Comparison of ENCODE assay signal across 1 cellular context in genomic region chr22:36250292-36250960, GRCh38.
A peak's percentile ranks its signal among the peaks of the same experiment; 100 is the strongest.
TF ChIP-seq lines count a peak whose summit lies in the region.
"Not testable (repeated sequence)": the region's sequence is repeated elsewhere in the genome, so short reads cannot be mapped to it uniquely, and the experiment has no call there.

No MANE protein-coding gene starts in this region.

TF ChIP-seq in HepG2, 621 proteins besides CTCF, POLR2A, EP300 and RAD21 (continued from another document):
- TF ChIP-seq UBTF (CRISPR knock-in tag; IDR thresholded peaks at IDR 0.05) (0 out of 2 replicates have a peak, but pooled peaks have one; percentile 17), TBX2 (CRISPR knock-in tag; IDR thresholded peaks at IDR 0.05; ENCODE audit: borderline replicate concordance) (peak; percentile 77), TMF1 (CRISPR knock-in tag; IDR thresholded peaks at IDR 0.05; ENCODE audit: low read depth) (0 out of 2 replicates have a peak, but pooled peaks have one; percentile 29), ZBTB7B (CRISPR knock-in tag; IDR thresholded peaks at IDR 0.05) (peak; percentile 75; the same call in 1 of the 2 replicates), GATAD2A (CRISPR knock-in tag; IDR thresholded peaks at IDR 0.05) (peak; percentile 64; the same call in 1 of the 2 replicates), FOXP1 (CRISPR knock-in tag; IDR thresholded peaks at IDR 0.05) (peak; percentile 35; the same call in 1 of the 2 replicates), YEATS2 (CRISPR knock-in tag; IDR thresholded peaks at IDR 0.05; ENCODE audit: borderline replicate concordance) (0 out of 2 replicates have a peak, but pooled peaks have one; percentile 22), MED8 (CRISPR knock-in tag; IDR thresholded peaks at IDR 0.05; ENCODE audit: insufficient replicate concordance) (peak; percentile 91)
- not testable (repeated sequence) for TF ChIP-seq FOXP1 (IDR thresholded peaks at IDR 0.05)
